Comparison of ENCODE assay signal across 8 cellular contexts in the genomic region with DNA sequence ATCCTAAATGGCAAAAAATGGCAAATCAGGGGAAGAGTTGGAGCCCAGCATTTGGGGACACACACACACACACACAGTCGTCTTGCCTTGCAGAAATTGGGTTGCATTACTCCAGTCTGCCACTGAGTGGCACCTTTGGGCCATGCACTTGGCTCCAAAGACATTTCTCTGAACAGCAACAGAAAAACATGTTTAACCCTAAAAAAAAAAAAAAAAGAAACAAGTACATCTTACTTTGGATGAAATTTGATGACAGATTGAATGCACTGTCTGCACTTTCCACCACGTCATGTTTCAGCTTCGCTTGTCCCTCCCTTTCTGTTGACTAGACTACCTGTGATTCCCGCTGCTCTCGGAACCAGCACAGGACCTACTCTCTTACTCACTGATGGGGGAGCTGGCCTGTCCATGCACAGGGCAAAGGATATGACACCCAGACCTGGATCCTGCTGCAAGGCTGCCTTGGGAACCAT.
A peak's percentile ranks its signal among the peaks of the same experiment; 100 is the strongest.
DNase-seq lines count a peak whose midpoint lies in the region; TF ChIP-seq lines count a peak whose summit lies in the region.

No MANE protein-coding gene starts in this region.

- H3K4me2 ChIP-seq in mesenchymal stem cell (ENCODE audit: low read length, poor library complexity, severe bottlenecking): no peak overlapping the region

- H3K27ac ChIP-seq in 22Rv1 (no peak overlapping the region), mesenchymal stem cell (ENCODE audit: low read length, poor library complexity, severe bottlenecking) (no peak overlapping the region)

- H2BK5ac ChIP-seq in mesenchymal stem cell (ENCODE audit: low read depth, low read length, poor library complexity, severe bottlenecking): no peak overlapping the region

- peak overlapping the region in 1 of 2 experiments; percentile 54 for H3K4me3 ChIP-seq in mesenchymal stem cell (ENCODE audit: insufficient read depth in 1 of 2, low read depth in 1 of 2, low read length in 2 of 2)

- no peak overlapping the region for H2AK5ac ChIP-seq in mesenchymal stem cell (ENCODE audit: low read length, severe bottlenecking)

- H3K4me1 ChIP-seq in mesenchymal stem cell (ENCODE audit: control insufficient read depth, insufficient read depth, low read depth, low read length): peaks cover 29% of the 10 kb centered on the region

- peak overlapping the region; percentile 8 for H2AFZ ChIP-seq in mesenchymal stem cell (ENCODE audit: low read depth, low read length)

- no peaks in the 10 kb centered on the region for H3K79me1 ChIP-seq in mesenchymal stem cell (replicated peaks; ENCODE audit: low read length, poor library complexity, severe bottlenecking)

- no peak overlapping the region for H2BK120ac ChIP-seq in mesenchymal stem cell (ENCODE audit: low read depth, low read length)

- no peak overlapping the region for H4K91ac ChIP-seq in mesenchymal stem cell (ENCODE audit: low read length)

- peaks cover 11% of the 10 kb centered on the region for H3K9me3 ChIP-seq in mesenchymal stem cell (ENCODE audit: control insufficient read depth, low read length)

- no peak overlapping the region for H3K23ac ChIP-seq in mesenchymal stem cell (ENCODE audit: low read length in 2 of 2)

- WGBS in mesenchymal stem cell: 37% methylated on average over 5 of the region's 5 CpGs

- no peak overlapping the region for H3K14ac ChIP-seq in mesenchymal stem cell (ENCODE audit: low read length in 2 of 2)

- H3K27me3 ChIP-seq in mesenchymal stem cell (ENCODE audit: control insufficient read depth in 1 of 2, insufficient read depth in 1 of 2, low read length in 2 of 2): peaks cover 5 to 6% of the 10 kb centered on the region in 2 experiments

- H3K9ac ChIP-seq in mesenchymal stem cell (ENCODE audit: low read length): peak overlapping the region; percentile 32

- DNase-seq in NCI-H446 treated with DMSO at 0.1 percent for 48 hours (lab: John Stamatoyannopoulos, UW) (peak; percentile 1), mesenchymal stem cell (peak; percentile 82), GM19240 (ENCODE audit: insufficient read length, low spot score) (no peak)
- DNase-seq in activated CD4-positive, alpha-beta T cell treated with anti-CD3 and anti-CD28 coated beads, Interleukin-2, amount 50 U/mL, for 48 hours: peak; percentile 70 to 78
- DNase-seq in effector CD4-positive, alpha-beta T cell: peak; percentile 54
- DNase-seq in stimulated activated CD8-positive, alpha-beta memory T cell treated with anti-CD3 and anti-CD28 coated beads, Interleukin-2, amount 100 ng/mL, for 48 hours (ENCODE audit: low read depth in 2 of 2): peak; percentile 40 to 59

- H3K36me3 ChIP-seq in mesenchymal stem cell (ENCODE audit: control insufficient read depth in 1 of 2, insufficient read depth in 2 of 2, low read depth in 1 of 2, low read length in 2 of 2): no peaks in the 10 kb centered on the region

- H3K4ac ChIP-seq in mesenchymal stem cell (ENCODE audit: low read depth in 1 of 2, low read length in 2 of 2): no peak overlapping the region

- TF ChIP-seq CTCF in 22Rv1 (IDR thresholded peaks at IDR 0.05) (peak; percentile 89), GM12872 (IDR thresholded peaks at IDR 0.05; ENCODE audit: insufficient read depth, low read depth, low read length) (peak; percentile 95)

- H2BK12ac ChIP-seq in mesenchymal stem cell (ENCODE audit: low read length in 2 of 2): no peak overlapping the region

- H4K8ac ChIP-seq in mesenchymal stem cell (ENCODE audit: low read length): no peak overlapping the region

- no peak overlapping the region for H2BK15ac ChIP-seq in mesenchymal stem cell (ENCODE audit: low read depth, poor library complexity, severe bottlenecking)

- no peak overlapping the region for H3K18ac ChIP-seq in mesenchymal stem cell (ENCODE audit: low read depth in 1 of 2, low read length in 2 of 2)
